ENCODE assay signal across 20 cellular contexts in genomic region chr20:25279403-25279802, GRCh38. TPM values are rescaled to one million over a fixed set of nuclear protein-coding genes. Genes with fewer than 3 reads are reported as not detected.
A peak's percentile ranks its signal among the peaks of the same experiment; 100 is the strongest.
DNase-seq lines count a peak whose midpoint lies in the region; ATAC-seq and TF ChIP-seq lines count a peak whose summit lies in the region.
"Had no signal": no experiment of that assay in that cellular context is flagged by ENCODE, and none has a peak within 500 bp of the region (broad histone marks: within the 10 kb centered on the region; RNA-seq: fewer than 3 reads in every experiment).

No MANE protein-coding gene starts in this region.

- intact Hi-C loops in sigmoid colon (cut with DNase I) = no loop called here
- intact Hi-C loops in left lung (cut with DNase I) = no loop called here

- DNase-seq in sigmoid colon = no peak
- DNase-seq in SHP77 treated with DMSO at 0.1 percent for 48 hours (lab: John Stamatoyannopoulos, UW) = no peak
- DNase-seq in left lung = no peak
- no peak for DNase-seq in COR-L47 (lab: John Stamatoyannopoulos, UW)
- DNase-seq: activated CD4-positive, alpha-beta T cell treated with anti-CD3 and anti-CD28 coated beads for 1 hour; activated T-cell treated with anti-CD3 and anti-CD28 coated beads, Interleukin-2, amount 50 U/mL, for 24 hours; foreskin fibroblast; H9; mesenchymal stem cell; natural killer cell; NCI-H446 treated with DMSO at 0.1 percent for 48 hours; NK-92 treated with Interleukin-12 subunit alpha and Interleukin-12 subunit beta, amount 100 ng/mL, for 24 hours; stimulated activated naive CD4-positive, alpha-beta T cell; T1000 had no signal

- no peak for TF ChIP-seq POLR2A in gastroesophageal sphincter (IDR thresholded peaks at IDR 0.05)
- no peak for TF ChIP-seq POLR2A in sigmoid colon (IDR thresholded peaks at IDR 0.05)

- H3K4me3 ChIP-seq in HEK293 (ENCODE audit: low read depth, low read length) (no peak overlapping the region), gastroesophageal sphincter (no peak overlapping the region), sigmoid colon (no peak overlapping the region), left lung (no peak overlapping the region)
- H3K4me3 ChIP-seq: hepatocyte, ovary, tibial nerve had no signal

- ATAC-seq in gastroesophageal sphincter (no peak), left lung (no peak)
- ATAC-seq: natural killer cell had no signal

- H3K4me1 ChIP-seq in HEK293 (ENCODE audit: control insufficient read depth, insufficient read depth, low read length) (no peaks in the 10 kb centered on the region), gastroesophageal sphincter (peaks cover 0 to 45% (median under 1%) of the 10 kb centered on the region in 3 donors), sigmoid colon (peaks cover 0 to 26% (median 10%) of the 10 kb centered on the region in 4 donors), left lung (no peaks in the 10 kb centered on the region)
- H3K4me1 ChIP-seq: tibial nerve had no signal

- H3K9me3 ChIP-seq in HEK293 (ENCODE audit: control insufficient read depth, insufficient read depth, low read depth, low read length) = no peaks in the 10 kb centered on the region
- no peaks in the 10 kb centered on the region for H3K9me3 ChIP-seq in gastroesophageal sphincter
- no peaks in the 10 kb centered on the region for H3K9me3 ChIP-seq in sigmoid colon
- no peaks in the 10 kb centered on the region for H3K9me3 ChIP-seq in left lung
- H3K9me3 ChIP-seq: ovary, tibial nerve had no signal

- POLR2A ChIA-PET in HEK293 (lab: Yijun Ruan, JAX) = no interaction called here

- CTCF ChIA-PET in HEK293 (lab: Yijun Ruan, JAX) = no interaction called here

- no peak overlapping the region for H3K27ac ChIP-seq in HEK293 (ENCODE audit: extremely low read depth, low read depth, low read length)
- H3K27ac ChIP-seq in VCaP = peak overlapping the region; percentile 94
- peak overlapping the region in 3 of 4 donors; percentile 74 to 83 (median 81) for H3K27ac ChIP-seq in gastroesophageal sphincter
- peak overlapping the region; percentile 44 to 88 (median 78) for H3K27ac ChIP-seq in sigmoid colon
- H3K27ac ChIP-seq in left lung = no peak overlapping the region
- H3K27ac ChIP-seq: hepatocyte, ovary, tibial nerve had no signal

- H3K36me3 ChIP-seq in HEK293 (ENCODE audit: control insufficient read depth in 2 of 2, insufficient read depth in 1 of 2, low read length in 2 of 2) = peaks cover 0 to 97% of the 10 kb centered on the region in 2 experiments; a peak in 1 of 3 replicates
- H3K36me3 ChIP-seq in gastroesophageal sphincter = peaks cover 0 to 100% of the 10 kb centered on the region in 2 donors
- H3K36me3 ChIP-seq in sigmoid colon = peaks cover 50 to 100% (median 88%) of the 10 kb centered on the region in 4 donors
- H3K36me3 ChIP-seq in left lung = peaks cover 0 to 100% of the 10 kb centered on the region in 2 donors
- H3K36me3 ChIP-seq: ovary had no signal

- H3K27me3 ChIP-seq in gastroesophageal sphincter (no peaks in the 10 kb centered on the region), sigmoid colon (no peaks in the 10 kb centered on the region), left lung (no peaks in the 10 kb centered on the region)
- H3K27me3 ChIP-seq: hepatocyte, ovary, tibial nerve had no signal

- TF ChIP-seq CTCF in HEK293 (tag by site-specific recombination; IDR thresholded peaks at IDR 0.05) = no peak
- no peak for TF ChIP-seq CTCF in VCaP (conservative IDR thresholded peaks at IDR 0.05)
- TF ChIP-seq CTCF in gastroesophageal sphincter (IDR thresholded peaks at IDR 0.05) = no peak
- TF ChIP-seq CTCF in sigmoid colon (IDR thresholded peaks at IDR 0.05) = no peak
- TF ChIP-seq CTCF in left lung (IDR thresholded peaks at IDR 0.05) = no peak

- 85 to 90% methylated on average over 8 of the region's 9 CpGs for WGBS in gastroesophageal sphincter (ENCODE audit: low coverage in 1 of 2), 2 donors
- 33 to 79% methylated on average over 9 of the region's 9 CpGs for WGBS in sigmoid colon, 2 donors

- TF ChIP-seq EP300 in gastroesophageal sphincter (IDR thresholded peaks at IDR 0.05) (no peak), sigmoid colon (IDR thresholded peaks at IDR 0.05) (no peak)

TF ChIP-seq in HEK293, 187 proteins besides CTCF, POLR2A, EP300 and RAD21:
- TF ChIP-seq MEIS1 (CRISPR knock-in tag; IDR thresholded peaks at IDR 0.05; ENCODE audit: borderline replicate concordance) = no peak
- TF ChIP-seq ZNF121 (tag by site-specific recombination; IDR thresholded peaks at IDR 0.05) = 0 out of 2 replicates have a peak, but pooled peaks have one; percentile 38
TF ChIP-seq in HEK293: peak in this region for 1.

RNA-seq across cellular contexts. Expression of gene PYGB, which starts 31.5 kb away (rescaled TPM):
- total RNA-seq in gastroesophageal sphincter (100 to 1,000 TPM; 131 to 663 (median 337) TPM), sigmoid colon (100 to 1,000 TPM; 147 to 317 (median 226) TPM), left lung (10 to 100 TPM; 78.2 to 81.3 TPM)
- 100 to 1,000 TPM in 2 of 3 donors, 10 to 100 TPM in 1; 45.6 to 198 (median 163) TPM for polyA plus RNA-seq in sigmoid colon

Comparison
In these comparisons a context has a peak if more than half of its experiments do, and no peak if none do; other contexts are left out.
1. H3K27ac ChIP-seq: peak in VCaP (single experiment), gastroesophageal sphincter (3 of 4) and sigmoid colon (4 of 4); none in HEK293 (single experiment) and left lung (0 of 2).